In the genomic region with DNA sequence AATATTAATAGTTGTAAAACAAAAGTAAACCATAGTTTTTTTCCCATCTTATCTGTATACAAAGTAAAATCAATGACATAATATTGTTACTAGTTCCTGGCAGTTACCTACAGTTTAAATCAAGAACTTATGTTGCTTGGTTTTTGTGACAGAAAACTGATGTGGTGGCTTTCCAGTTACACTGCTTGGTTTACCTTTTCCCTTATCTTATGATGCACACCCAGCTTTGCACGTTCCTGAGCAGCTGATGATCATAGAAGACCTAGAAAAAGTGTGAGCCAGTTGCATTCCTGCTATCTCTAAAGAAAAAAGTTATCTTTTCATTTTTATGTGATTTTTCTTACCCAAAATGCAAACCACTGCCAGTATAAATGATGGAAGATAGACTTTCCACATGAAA, we compare ENCODE assay signal across 35 cellular contexts. TPM values are rescaled to one million over a fixed set of nuclear protein-coding genes. Genes with fewer than 3 reads are reported as not detected.
DNase-seq lines count a peak whose midpoint lies in the region; ATAC-seq, FAIRE-seq and TF ChIP-seq lines count a peak whose summit lies in the region.
"Had no signal": no experiment of that assay in that cellular context is flagged by ENCODE, and none has a peak within 500 bp of the region (broad histone marks: within the 10 kb centered on the region; RNA-seq: fewer than 3 reads in every experiment).

No MANE protein-coding gene starts in this region.

- POLR2A ChIA-PET in K562 (lab: Yijun Ruan, JAX): interaction anchor here (1.0 kb wide), 1 partner anchor 14 kb away, joined by 3 read pairs; no protein-coding TSS in a partner anchor

- H3K79me2 ChIP-seq in K562 (ENCODE audit: control insufficient read depth, insufficient read depth, low read length): no peaks in the 10 kb centered on the region

- no peak for TF ChIP-seq EP300 in K562 (IDR thresholded peaks at IDR 0.05; ENCODE audit: low read length)

- H3K9me3 ChIP-seq in K562 (replicated peaks; ENCODE audit: control insufficient read depth, insufficient read depth, low read depth, low read length): 0 out of 2 replicates have a peak, but pooled peaks cover 2% of the 10 kb centered on the region
- no peaks in the 10 kb centered on the region for H3K9me3 ChIP-seq in Peyer's patch
- H3K9me3 ChIP-seq: BE2C had no signal

- BruUV-seq in K562 (replicated peaks; lab: Mats Ljungman, UMichigan): no TSS peak

- in situ Hi-C loops in K562 (cut with MboI): no loop called here

- FAIRE-seq in K562 (lab: Jason Lieb, UNC): no peak
- FAIRE-seq: A204.1, A549, D721Med had no signal

- H3K27me3 ChIP-seq in K562 (ENCODE audit: control insufficient read depth in 2 of 2, insufficient read depth in 2 of 2, low read length in 2 of 2) (no peaks in the 10 kb centered on the region), Peyer's patch (no peaks in the 10 kb centered on the region)
- H3K27me3 ChIP-seq: BE2C; BLaER1; BLaER1 treated with 17β-estradiol and CSF1 and Interleukin-3, amounts not matched to agents 10 nM and 100 nM had no signal

- no peaks in the 10 kb centered on the region for H3K9me1 ChIP-seq in K562 (ENCODE audit: control insufficient read depth, insufficient read depth, low read length)

- TF ChIP-seq POLR2A in K562 (conservative IDR thresholded peaks at IDR 0.05) (no peak), Peyer's patch (IDR thresholded peaks at IDR 0.05) (no peak)

- no peak for TF ChIP-seq CTCF in K562 (IDR thresholded peaks at IDR 0.05 in 2 of 3, conservative IDR thresholded peaks at IDR 0.05 in 1 of 3; ENCODE audit: insufficient read depth in 2 of 3, low read depth in 1 of 3, low read length in 3 of 3)
- TF ChIP-seq CTCF in Peyer's patch (IDR thresholded peaks at IDR 0.05): no peak

- DNase-seq in Jurkat, Clone E6-1 (ENCODE audit: low read depth, low spot score): peak; percentile 75
- DNase-seq in OCI-M1 (lab: John Stamatoyannopoulos, UW) (peak; percentile 6), K562 (ENCODE audit: extremely low read depth in 1 of 4, low spot score in 3 of 4) (no peak), Peyer's patch (no peak), NCI-H774 (lab: John Stamatoyannopoulos, UW) (no peak), middle frontal gyrus (ENCODE audit: extremely low spot score, low spot score) (no peak)
- DNase-seq: 8988T; ACHN; AML-193; BE2C; C1 segment of cervical spinal cord; Caco-2; Calu3; CD4-positive, alpha-beta memory T cell; CD4-positive, alpha-beta T cell; CD4-positive, CD25-positive, alpha-beta regulatory T cell; CD8-positive, alpha-beta memory T cell; CD8-positive, alpha-beta T cell; COR-L47; DMS 273 treated with DMSO at 0.1 percent for 48 hours; DMS153; DMS53; DMS79; DMS79 treated with DMSO at 0.1 percent for 48 hours; DND-41; EL had no signal

- H4K20me1 ChIP-seq in K562 (replicated peaks; ENCODE audit: control insufficient read depth, insufficient read depth, low read length): no peaks in the 10 kb centered on the region
- H4K20me1 ChIP-seq: BLaER1; BLaER1 treated with 17β-estradiol and CSF1 and Interleukin-3, amounts not matched to agents 10 nM and 100 nM had no signal

- no peak overlapping the region for H3K4me3 ChIP-seq in Jurkat, Clone E6-1 (ENCODE audit: low read length)
- no peak overlapping the region for H3K4me3 ChIP-seq in K562
- no peak overlapping the region for H3K4me3 ChIP-seq in Peyer's patch
- H3K4me3 ChIP-seq: A549; BLaER1; BLaER1 treated with 17β-estradiol and CSF1 and Interleukin-3, amounts not matched to agents 10 nM and 100 nM had no signal

- H3K27ac ChIP-seq in K562 (ENCODE audit: extremely low read depth, low read depth, low read length): no peak overlapping the region
- no peak overlapping the region for H3K27ac ChIP-seq in Peyer's patch
- H3K27ac ChIP-seq: 22Rv1; A549; BLaER1; BLaER1 treated with 17β-estradiol and CSF1 and Interleukin-3, amounts not matched to agents 10 nM and 100 nM; C4-2B had no signal

- peaks cover 0 to 4% of the 10 kb centered on the region in 2 experiments; a peak in 1 of 5 replicates for H3K4me1 ChIP-seq in K562 (replicated peaks in 1 of 2; ENCODE audit: control insufficient read depth in 2 of 2, insufficient read depth in 2 of 2, low read length in 2 of 2)
- no peaks in the 10 kb centered on the region for H3K4me1 ChIP-seq in Peyer's patch
- H3K4me1 ChIP-seq: A549, BE2C, Caco-2 had no signal

- intact Hi-C loops in K562 (cut with micrococcal nuclease): no loop called here

- CTCF ChIA-PET in K562 (lab: Yijun Ruan, JAX; ENCODE audit: low intra/inter-chr PET ratio): no interaction called here

- WGBS in K562 (ENCODE audit: insufficient coverage, low coverage, missing lambda C conversion rate): 0% methylated on average over 1 of the region's 1 CpG

- no peak overlapping the region for H2AFZ ChIP-seq in K562 (ENCODE audit: low read depth, low read length)

- no peak overlapping the region for H3K9ac ChIP-seq in K562 (ENCODE audit: insufficient read depth in 1 of 2, low read depth in 2 of 2, low read length in 2 of 2)
- H3K9ac ChIP-seq: BLaER1; BLaER1 treated with 17β-estradiol and CSF1 and Interleukin-3, amounts not matched to agents 10 nM and 100 nM had no signal

- peak; percentile 56; the same call in 2 of the 3 replicates for ATAC-seq in K562
- ATAC-seq: A549; CD8-positive, alpha-beta T cell had no signal

- no peaks in the 10 kb centered on the region for H3K36me3 ChIP-seq in K562 (ENCODE audit: control insufficient read depth, insufficient read depth, low read length)
- H3K36me3 ChIP-seq in Peyer's patch: no peaks in the 10 kb centered on the region
- H3K36me3 ChIP-seq: BE2C; BLaER1; BLaER1 treated with 17β-estradiol and CSF1 and Interleukin-3, amounts not matched to agents 10 nM and 100 nM had no signal

- no peak overlapping the region for H3K4me2 ChIP-seq in K562 (ENCODE audit: insufficient read depth, low read length)
- H3K4me2 ChIP-seq: A549; BLaER1; BLaER1 treated with 17β-estradiol and CSF1 and Interleukin-3, amounts not matched to agents 10 nM and 100 nM had no signal

- no peak for TF ChIP-seq RAD21 in K562 (CRISPR knock-in tag; conservative IDR thresholded peaks at IDR 0.05 in 1 of 2, IDR thresholded peaks at IDR 0.05 in 1 of 2)

TF ChIP-seq in K562, 482 proteins besides CTCF, POLR2A, EP300 and RAD21 (continues in another document):
- TF ChIP-seq TEAD4 (IDR thresholded peaks at IDR 0.05; ENCODE audit: low read length): peak; percentile 46
- no peak for TF ChIP-seq TEAD4 (CRISPR knock-in tag; IDR thresholded peaks at IDR 0.05; ENCODE audit: borderline replicate concordance)
- TF ChIP-seq BHLHE40 (IDR thresholded peaks at IDR 0.05; ENCODE audit: low read length): peak; percentile 79
- no peak for TF ChIP-seq NFE2L1 (tag; IDR thresholded peaks at IDR 0.05; ENCODE audit: borderline replicate concordance, low read depth)
- TF ChIP-seq MAFK (IDR thresholded peaks at IDR 0.05; ENCODE audit: low read length): no peak
- TF ChIP-seq SRSF3 (IDR thresholded peaks at IDR 0.05; ENCODE audit: insufficient read depth, low read length): no peak
- TF ChIP-seq KLF10 (CRISPR knock-in tag; IDR thresholded peaks at IDR 0.05): no peak
- TF ChIP-seq JUNB (CRISPR knock-in tag; conservative IDR thresholded peaks at IDR 0.05): no peak
- TF ChIP-seq DNMT1 (IDR thresholded peaks at IDR 0.05): no peak
- no peak for TF ChIP-seq GATAD2A (IDR thresholded peaks at IDR 0.05)
- TF ChIP-seq ZNF23 (CRISPR knock-in tag; IDR thresholded peaks at IDR 0.05): no peak
- no peak for TF ChIP-seq TAF9B (IDR thresholded peaks at IDR 0.05; ENCODE audit: partially characterized antibody)

RNA-seq across cellular contexts. Expression of gene LAMP3, which starts 36.4 kb away (rescaled TPM):
- 16.7 TPM for polyA plus RNA-seq in Jurkat, Clone E6-1 (2012; ENCODE audit: insufficient read depth, insufficient read length)
- 0.37 and 0.84 TPM in 2 replicates for total RNA-seq in K562 (2011; cell fraction: chromatin; rRNA removed; ENCODE audit: low replicate concordance)
- total RNA-seq in K562 (2011; cell fraction: nucleolus; rRNA removed): 0.17 and 0.26 TPM in 2 replicates
- 0.31 and 0.44 TPM in 2 replicates for total RNA-seq in K562 (2011; cell fraction: nucleoplasm; rRNA removed)
- total RNA-seq in K562 (2014; rRNA removed): 0.27 and 0.57 TPM in 2 replicates
- 0.67 and 0.91 TPM in 2 replicates for total RNA-seq in K562 (2014; rRNA removed; fragmentation: Illumina TruSeq; extraction: Trizol)
- 0.33 and 0.34 TPM in 2 replicates for total RNA-seq in K562 (2015; rRNA removed; fragmentation: Illumina TruSeq; extraction: Trizol)
- total RNA-seq in K562 (2021): 0.65 and 0.82 TPM in 2 replicates
- polyA plus RNA-seq in K562 (2011; rRNA removed): 0.35 and 0.51 TPM in 2 replicates
- 0.24 and 0.34 TPM in 2 replicates for polyA plus RNA-seq in K562 (2011; cell fraction: cytosol; rRNA removed)
- 0.23 and 0.29 TPM in 2 replicates for polyA plus RNA-seq in K562 (2011; cell fraction: nucleus; rRNA removed)
- 0.86 and 12.2 TPM in 2 replicates for polyA plus RNA-seq in K562 (2012)
- 1.5 and 1.8 TPM in 2 replicates for polyA plus RNA-seq in K562 (2014; fragmentation: Illumina TruSeq; extraction: Trizol)
- under 1 TPM; 0.50 to 0.59 TPM for polyA plus RNA-seq in K562 (2014; fragmentation: Nextera tagmentation; extraction: Ambion mirVana)
- polyA plus RNA-seq in K562 (2014; rRNA removed): 0.48 and 0.58 TPM in 2 replicates
- polyA minus RNA-seq in K562 (2011; rRNA and poly(A)+ RNA removed): 0.32 and 0.75 TPM in 2 replicates
- polyA minus RNA-seq in K562 (2011; cell fraction: cytosol; rRNA and poly(A)+ RNA removed): not detected in 2 replicates
- 0.27 TPM in 1 of 2 replicates, not detected in the other for polyA minus RNA-seq in K562 (2011; cell fraction: nucleus; rRNA and poly(A)+ RNA removed)
- 1 to 10 TPM in 2 of 4 donors, under 1 TPM in 1, not detected in 1; 0.27 to 6.0 (median 2.5) TPM for total RNA-seq in Peyer's patch
- total RNA-seq: A172 had no signal
- polyA plus RNA-seq: CD14-positive monocyte had no signal

RNA-seq across cellular contexts. Expression of gene B3GNT5, which starts 54.1 kb away (rescaled TPM):
- 1.1 TPM for polyA plus RNA-seq in Jurkat, Clone E6-1 (2012; ENCODE audit: insufficient read depth, insufficient read length)
- total RNA-seq in K562 (2011; cell fraction: chromatin; rRNA removed; ENCODE audit: low replicate concordance): 11.6 and 22.2 TPM in 2 replicates
- total RNA-seq in K562 (2011; cell fraction: nucleolus; rRNA removed): 7.2 and 10.4 TPM in 2 replicates
- 15.5 and 25.9 TPM in 2 replicates for total RNA-seq in K562 (2011; cell fraction: nucleoplasm; rRNA removed)
- 8.8 and 9.2 TPM in 2 replicates for total RNA-seq in K562 (2014; rRNA removed)
- total RNA-seq in K562 (2014; rRNA removed; fragmentation: Illumina TruSeq; extraction: Trizol): 21.9 and 24.7 TPM in 2 replicates
- total RNA-seq in K562 (2015; rRNA removed; fragmentation: Illumina TruSeq; extraction: Trizol): 15.5 and 17.0 TPM in 2 replicates
- total RNA-seq in K562 (2021): 23.8 and 25.0 TPM in 2 replicates
- 13.7 and 13.8 TPM in 2 replicates for polyA plus RNA-seq in K562 (2011; rRNA removed)
- 4.1 and 8.3 TPM in 2 replicates for polyA plus RNA-seq in K562 (2011; cell fraction: cytosol; rRNA removed)
- 4.4 and 6.8 TPM in 2 replicates for polyA plus RNA-seq in K562 (2011; cell fraction: nucleus; rRNA removed)
- 14.8 and 16.9 TPM in 2 replicates for polyA plus RNA-seq in K562 (2012)
- 20.1 and 22.9 TPM in 2 replicates for polyA plus RNA-seq in K562 (2014; fragmentation: Illumina TruSeq; extraction: Trizol)
- polyA plus RNA-seq in K562 (2014; fragmentation: Nextera tagmentation; extraction: Ambion mirVana): 10 to 100 TPM; 13.6 to 13.8 TPM
- 14.4 and 18.5 TPM in 2 replicates for polyA plus RNA-seq in K562 (2014; rRNA removed)
- 21.4 and 29.6 TPM in 2 replicates for polyA minus RNA-seq in K562 (2011; rRNA and poly(A)+ RNA removed)
- polyA minus RNA-seq in K562 (2011; cell fraction: cytosol; rRNA and poly(A)+ RNA removed): 7.6 and 11.0 TPM in 2 replicates
- 4.7 and 10.6 TPM in 2 replicates for polyA minus RNA-seq in K562 (2011; cell fraction: nucleus; rRNA and poly(A)+ RNA removed)
- total RNA-seq in Peyer's patch: 10 to 100 TPM; 15.7 to 66.2 (median 42.2) TPM
- polyA plus RNA-seq: CD8-positive, alpha-beta memory T cell had no signal

Comparison
In these comparisons a context has a peak if more than half of its experiments do, and no peak if none do; other contexts are left out.
1. DNase-seq: peak in Jurkat, Clone E6-1 (single experiment) and OCI-M1 (single experiment); none in K562 (0 of 4), Peyer's patch (0 of 3), NCI-H774 (single experiment) and middle frontal gyrus (single experiment).